8 cellular contexts compared by ENCODE assay signal in the genomic region with DNA sequence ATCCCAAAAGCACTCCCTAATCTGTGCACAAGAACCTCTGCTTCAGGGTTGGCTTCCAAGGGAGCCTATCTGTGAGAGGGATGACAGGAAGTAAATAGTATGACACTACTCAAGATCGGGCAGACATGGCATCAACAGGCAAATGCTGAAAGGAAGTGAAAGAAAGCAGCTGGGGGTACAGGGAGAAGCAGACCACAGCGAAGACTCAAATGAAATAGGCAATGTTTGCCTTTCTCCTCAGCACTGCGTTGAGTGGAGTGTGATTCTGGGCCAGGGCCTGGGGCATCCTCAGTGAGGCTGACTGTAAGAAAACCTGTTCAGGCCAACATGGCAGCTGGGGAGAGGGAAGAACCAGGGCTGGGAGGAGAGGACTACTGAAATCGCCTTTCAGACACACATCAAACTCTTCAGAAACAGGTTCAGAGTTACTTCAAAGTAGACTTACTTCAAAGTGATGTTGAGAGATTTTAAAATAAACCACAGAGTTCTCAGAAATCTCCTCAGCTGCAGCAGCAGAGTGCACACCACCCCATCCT.
DNase-seq lines count a peak whose midpoint lies in the region; ATAC-seq and TF ChIP-seq lines count a peak whose summit lies in the region.

No MANE protein-coding gene starts in this region.

- intact Hi-C loops in activated CD8-positive, alpha-beta T cell treated with anti-CD3 and anti-CD28 coated beads for 36 hours (cut with micrococcal nuclease) = no loop called here
- intact Hi-C loops in sigmoid colon (cut with DNase I) = no loop called here

- H3K36me3 Mint-ChIP-seq in activated CD8-positive, alpha-beta T cell treated with anti-CD3 and anti-CD28 coated beads for 36 hours (ENCODE audit: low read depth) = no peaks in the 10 kb centered on the region

- H3K9me3 Mint-ChIP-seq in activated CD8-positive, alpha-beta T cell treated with anti-CD3 and anti-CD28 coated beads for 36 hours = no peaks in the 10 kb centered on the region

- peak; percentile 43 for DNase-seq in activated CD8-positive, alpha-beta T cell treated with anti-CD3 and anti-CD28 coated beads for 36 hours
- DNase-seq in stimulated activated CD4-positive, alpha-beta T cell treated with anti-CD3 and anti-CD28 coated beads, Interleukin-4, amount 100 ng/mL, for 24 hours = peak; percentile 15
- DNase-seq in dermis blood vessel endothelial cell = no peak
- DNase-seq in sigmoid colon = no peak
- DNase-seq in HuH-7 (ENCODE audit: low spot score) = no peak

- H3K27me3 Mint-ChIP-seq in activated CD8-positive, alpha-beta T cell treated with anti-CD3 and anti-CD28 coated beads for 36 hours = no peaks in the 10 kb centered on the region

- no peak overlapping the region for H3K4me3 ChIP-seq in sigmoid colon

- no peaks in the 10 kb centered on the region for H3K9me3 ChIP-seq in sigmoid colon

- H3K4me1 Mint-ChIP-seq in activated CD8-positive, alpha-beta T cell treated with anti-CD3 and anti-CD28 coated beads for 36 hours (ENCODE audit: low read depth) = peaks cover 23% of the 10 kb centered on the region

- no peak for TF ChIP-seq CTCF in activated CD8-positive, alpha-beta T cell treated with anti-CD3 and anti-CD28 coated beads for 36 hours (IDR thresholded peaks at IDR 0.05)
- no peak for TF ChIP-seq CTCF in sigmoid colon (IDR thresholded peaks at IDR 0.05)

- H3K27ac ChIP-seq in sigmoid colon = no peak overlapping the region

- peaks cover 0 to 23% (median 12%) of the 10 kb centered on the region in 4 donors for H3K4me1 ChIP-seq in sigmoid colon

- peak overlapping the region; percentile 6 for H3K4me3 Mint-ChIP-seq in activated CD8-positive, alpha-beta T cell treated with anti-CD3 and anti-CD28 coated beads for 36 hours

- H3K36me3 ChIP-seq in sigmoid colon = no peaks in the 10 kb centered on the region

- no peak for TF ChIP-seq POLR2A in sigmoid colon (IDR thresholded peaks at IDR 0.05)

- ATAC-seq in GM19324 (IDR thresholded peaks at IDR 0.05; ENCODE audit: low FRiP score, unreplicated experiment) (peak; percentile 81), HG03139 (IDR thresholded peaks at IDR 0.05; ENCODE audit: unreplicated experiment) (peak; percentile 77), GM18520 (IDR thresholded peaks at IDR 0.05; ENCODE audit: unreplicated experiment) (no peak)
- ATAC-seq in activated CD8-positive, alpha-beta T cell treated with anti-CD3 and anti-CD28 coated beads for 36 hours = peak; percentile 81

- 53 to 85% methylated on average over 4 of the region's 4 CpGs for WGBS in sigmoid colon, 2 donors

- CTCF ChIA-PET in activated CD8-positive, alpha-beta T cell treated with anti-CD3 and anti-CD28 coated beads for 36 hours (lab: Charles Lee) = interaction anchor here (0.7 to 1.4 kb wide), 3 partner anchors 11 to 317 kb away, joined by 3 to 4 read pairs (median 3); partner anchors contain the start of gene DIPK2A

- no peaks in the 10 kb centered on the region for H3K27me3 ChIP-seq in sigmoid colon

- POLR2A ChIA-PET in activated CD8-positive, alpha-beta T cell treated with anti-CD3 and anti-CD28 coated beads for 36 hours (lab: Charles Lee) = interaction anchor here (1.1 to 1.2 kb wide), 2 partner anchors 86 to 139 kb away, joined by 3 read pairs; no protein-coding TSS in a partner anchor

- no peak for TF ChIP-seq EP300 in sigmoid colon (IDR thresholded peaks at IDR 0.05)

- H3K27ac Mint-ChIP-seq in activated CD8-positive, alpha-beta T cell treated with anti-CD3 and anti-CD28 coated beads for 36 hours = peak overlapping the region; percentile 81

Comparison
In these comparisons a context has a peak if more than half of its experiments do, and no peak if none do; other contexts are left out.
1. DNase-seq: peak in activated CD8-positive, alpha-beta T cell treated with anti-CD3 and anti-CD28 coated beads for 36 hours (single experiment) and stimulated activated CD4-positive, alpha-beta T cell treated with anti-CD3 and anti-CD28 coated beads, Interleukin-4, amount 100 ng/mL, for 24 hours (single experiment); none in dermis blood vessel endothelial cell (single experiment), sigmoid colon (single experiment) and HuH-7 (single experiment).